ENCODE assay signal across 10 cellular contexts in genomic region chr10:124650263-124650662, GRCh38.
DNase-seq lines count a peak whose midpoint lies in the region; ATAC-seq and TF ChIP-seq lines count a peak whose summit lies in the region.
"Had no signal": no experiment of that assay in that cellular context is flagged by ENCODE, and none has a peak within 500 bp of the region (broad histone marks: within the 10 kb centered on the region; RNA-seq: fewer than 3 reads in every experiment).

No MANE protein-coding gene starts in this region.

- no peak for ATAC-seq in stimulated activated naive CD8-positive, alpha-beta T cell treated with anti-CD3 and anti-CD28 coated beads, Interleukin-15, Interleukin-2, amounts not matched to agents 100 U/mL and 50 U/mL, for 24 hours
- peak; percentile 72 to 79 for ATAC-seq in natural killer cell treated with Interleukin-12 subunit alpha and Interleukin-12 subunit beta and Interleukin-15 and Interleukin-18, amount 100 ng/mL, for 72 hours
- no peak for ATAC-seq in HG02623 (IDR thresholded peaks at IDR 0.05; ENCODE audit: unreplicated experiment)
- ATAC-seq: K562 had no signal

- TF ChIP-seq CTCF in brain (conservative IDR thresholded peaks at IDR 0.05) (no peak), GM13977 (IDR thresholded peaks at IDR 0.05; ENCODE audit: extremely low read depth, insufficient read depth, missing control alignments) (no peak)

- in situ Hi-C loops in GM13977 (cut with MboI; ENCODE audit: low pct_unique_long_range_greater_than_20kb, low sequenced_read_pairs, unreplicated experiment): no loop called here

- peak overlapping the region; percentile 46 for H3K27ac Mint-ChIP-seq in stimulated activated naive CD8-positive, alpha-beta T cell treated with anti-CD3 and anti-CD28 coated beads, Interleukin-15, Interleukin-2, amounts not matched to agents 100 ng/mL and 50 ng/mL, for 24 hours
- H3K27ac Mint-ChIP-seq in brain: peak overlapping the region; percentile 11 to 97 (median 72)
- H3K27ac Mint-ChIP-seq in natural killer cell treated with Interleukin-12 subunit alpha and Interleukin-12 subunit beta and Interleukin-15 and Interleukin-18, amount 100 ng/mL, for 72 hours: peak overlapping the region; percentile 81 to 93

- H3K27me3 Mint-ChIP-seq in stimulated activated naive CD8-positive, alpha-beta T cell treated with anti-CD3 and anti-CD28 coated beads, Interleukin-15, Interleukin-2, amounts not matched to agents 100 ng/mL and 50 ng/mL, for 24 hours: no peaks in the 10 kb centered on the region
- H3K27me3 Mint-ChIP-seq in brain: no peaks in the 10 kb centered on the region
- no peaks in the 10 kb centered on the region for H3K27me3 Mint-ChIP-seq in natural killer cell treated with Interleukin-12 subunit alpha and Interleukin-12 subunit beta and Interleukin-15 and Interleukin-18, amount 100 ng/mL, for 72 hours

- peak overlapping the region; percentile 24 for H3K4me3 Mint-ChIP-seq in stimulated activated naive CD8-positive, alpha-beta T cell treated with anti-CD3 and anti-CD28 coated beads, Interleukin-15, Interleukin-2, amounts not matched to agents 100 ng/mL and 50 ng/mL, for 24 hours
- H3K4me3 Mint-ChIP-seq in brain: no peak overlapping the region
- peak overlapping the region; percentile 93 for H3K4me3 Mint-ChIP-seq in natural killer cell treated with Interleukin-12 subunit alpha and Interleukin-12 subunit beta and Interleukin-15 and Interleukin-18, amount 100 ng/mL, for 72 hours

- no peaks in the 10 kb centered on the region for H3K36me3 Mint-ChIP-seq in stimulated activated naive CD8-positive, alpha-beta T cell treated with anti-CD3 and anti-CD28 coated beads, Interleukin-15, Interleukin-2, amounts not matched to agents 100 ng/mL and 50 ng/mL, for 24 hours (ENCODE audit: low read depth)
- no peaks in the 10 kb centered on the region for H3K36me3 Mint-ChIP-seq in brain
- no peaks in the 10 kb centered on the region for H3K36me3 Mint-ChIP-seq in natural killer cell treated with Interleukin-12 subunit alpha and Interleukin-12 subunit beta and Interleukin-15 and Interleukin-18, amount 100 ng/mL, for 72 hours

- H3K4me1 Mint-ChIP-seq in stimulated activated naive CD8-positive, alpha-beta T cell treated with anti-CD3 and anti-CD28 coated beads, Interleukin-15, Interleukin-2, amounts not matched to agents 100 ng/mL and 50 ng/mL, for 24 hours (ENCODE audit: low read depth): peaks cover 85% of the 10 kb centered on the region
- peaks cover 73% of the 10 kb centered on the region for H3K4me1 Mint-ChIP-seq in brain
- peaks cover 61 to 73% of the 10 kb centered on the region in 2 donors for H3K4me1 Mint-ChIP-seq in natural killer cell treated with Interleukin-12 subunit alpha and Interleukin-12 subunit beta and Interleukin-15 and Interleukin-18, amount 100 ng/mL, for 72 hours (ENCODE audit: low read depth in 2 of 2)

- no peak for DNase-seq in stimulated activated naive CD8-positive, alpha-beta T cell treated with anti-CD3 and anti-CD28 coated beads, Interleukin-15, Interleukin-2, amounts not matched to agents 100 U/mL and 50 U/mL, for 24 hours
- no peak for DNase-seq in natural killer cell treated with Interleukin-12 subunit alpha and Interleukin-12 subunit beta and Interleukin-15 and Interleukin-18, amount 100 ng/mL, for 72 hours (ENCODE audit: low spot score)
- DNase-seq in GM13977 (ENCODE audit: low spot score) (no peak), HCEC 1CT (no peak), NAMALWA (ENCODE audit: low spot score) (no peak)
- DNase-seq: BE2C had no signal

- H3K9me3 Mint-ChIP-seq in stimulated activated naive CD8-positive, alpha-beta T cell treated with anti-CD3 and anti-CD28 coated beads, Interleukin-15, Interleukin-2, amounts not matched to agents 100 ng/mL and 50 ng/mL, for 24 hours: no peaks in the 10 kb centered on the region
- no peaks in the 10 kb centered on the region for H3K9me3 Mint-ChIP-seq in brain
- H3K9me3 Mint-ChIP-seq in natural killer cell treated with Interleukin-12 subunit alpha and Interleukin-12 subunit beta and Interleukin-15 and Interleukin-18, amount 100 ng/mL, for 72 hours: no peaks in the 10 kb centered on the region

Comparison
In these comparisons a context has a peak if more than half of its experiments do, and no peak if none do; other contexts are left out.
1. H3K4me3 Mint-ChIP-seq: peak in stimulated activated naive CD8-positive, alpha-beta T cell treated with anti-CD3 and anti-CD28 coated beads, Interleukin-15, Interleukin-2, amounts not matched to agents 100 ng/mL and 50 ng/mL, for 24 hours (single experiment) and natural killer cell treated with Interleukin-12 subunit alpha and Interleukin-12 subunit beta and Interleukin-15 and Interleukin-18, amount 100 ng/mL, for 72 hours (single experiment); none in brain (0 of 5).
2. ATAC-seq: peak in natural killer cell treated with Interleukin-12 subunit alpha and Interleukin-12 subunit beta and Interleukin-15 and Interleukin-18, amount 100 ng/mL, for 72 hours (2 of 2); none in stimulated activated naive CD8-positive, alpha-beta T cell treated with anti-CD3 and anti-CD28 coated beads, Interleukin-15, Interleukin-2, amounts not matched to agents 100 U/mL and 50 U/mL, for 24 hours (single experiment) and HG02623 (single experiment).
3. Peak in every context shown above with its lines, with median percentiles within 50 percentile points of each other: H3K27ac Mint-ChIP-seq.